In the genomic region with DNA sequence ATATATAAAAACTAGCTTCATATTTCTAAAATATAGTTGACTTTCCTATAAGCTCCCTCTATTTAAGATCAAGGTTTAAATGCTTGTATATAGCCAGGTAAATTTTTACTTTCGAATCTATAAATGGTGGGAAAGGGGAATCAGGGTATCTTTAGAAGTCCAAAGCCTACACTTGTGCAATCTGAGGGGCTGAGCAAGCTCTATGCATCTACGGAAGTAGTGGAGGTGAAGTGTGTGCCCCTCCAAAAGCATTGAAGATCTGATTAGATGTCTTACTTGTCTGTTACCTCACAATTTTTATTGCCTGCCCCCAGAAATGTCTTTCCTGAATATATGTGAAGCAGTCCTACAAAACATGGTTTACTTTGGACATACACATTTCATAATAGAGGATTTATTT, we compare ENCODE assay signal across 9 cellular contexts. TPM values are rescaled to one million over a fixed set of nuclear protein-coding genes. Genes with fewer than 3 reads are reported as not detected.
DNase-seq lines count a peak whose midpoint lies in the region; ATAC-seq and TF ChIP-seq lines count a peak whose summit lies in the region.
"Had no signal": no experiment of that assay in that cellular context is flagged by ENCODE, and none has a peak within 500 bp of the region (broad histone marks: within the 10 kb centered on the region; RNA-seq: fewer than 3 reads in every experiment).

No MANE protein-coding gene starts in this region.

- H3K27me3 ChIP-seq in heart left ventricle (no peaks in the 10 kb centered on the region), lower lobe of right lung (ENCODE audit: low read depth) (no peaks in the 10 kb centered on the region), upper lobe of right lung (no peaks in the 10 kb centered on the region)

- H3K9me3 ChIP-seq in heart left ventricle (no peaks in the 10 kb centered on the region), lower lobe of right lung (no peaks in the 10 kb centered on the region), upper lobe of right lung (no peaks in the 10 kb centered on the region)

- H3K4me3 Mint-ChIP-seq in activated naive CD8-positive, alpha-beta T cell treated with anti-CD3 and anti-CD28 coated beads, Interleukin-2, amount 10 ng/mL, durations not matched to agents 7 days and 5 days = peak overlapping the region; percentile 97

- H3K27me3 Mint-ChIP-seq in activated naive CD8-positive, alpha-beta T cell treated with anti-CD3 and anti-CD28 coated beads, Interleukin-2, amount 10 ng/mL, durations not matched to agents 7 days and 5 days = no peaks in the 10 kb centered on the region

- POLR2A ChIA-PET in activated naive CD8-positive, alpha-beta T cell treated with anti-CD3 and anti-CD28 coated beads, Interleukin-2, amount 10 ng/mL, durations not matched to agents 7 days and 5 days (lab: Charles Lee) = interaction anchor here (0.9 to 3.6 kb wide), 2 partner anchors 62 to 506 kb away, joined by 3 to 10 read pairs; partner anchors contain the start of gene GATAD1

- no peak overlapping the region for H3K27ac Mint-ChIP-seq in activated naive CD8-positive, alpha-beta T cell treated with anti-CD3 and anti-CD28 coated beads, Interleukin-2, amount 10 ng/mL, durations not matched to agents 7 days and 5 days

- H3K36me3 ChIP-seq in heart left ventricle (no peaks in the 10 kb centered on the region), lower lobe of right lung (no peaks in the 10 kb centered on the region), upper lobe of right lung (no peaks in the 10 kb centered on the region)

- no peak for TF ChIP-seq POLR2A in heart left ventricle (IDR thresholded peaks at IDR 0.05)

- peaks cover 12% of the 10 kb centered on the region for H3K36me3 Mint-ChIP-seq in activated naive CD8-positive, alpha-beta T cell treated with anti-CD3 and anti-CD28 coated beads, Interleukin-2, amount 10 ng/mL, durations not matched to agents 7 days and 5 days

- H3K9me3 Mint-ChIP-seq in activated naive CD8-positive, alpha-beta T cell treated with anti-CD3 and anti-CD28 coated beads, Interleukin-2, amount 10 ng/mL, durations not matched to agents 7 days and 5 days = no peaks in the 10 kb centered on the region

- no peak for TF ChIP-seq CTCF in heart left ventricle (IDR thresholded peaks at IDR 0.05)
- TF ChIP-seq CTCF in lower lobe of right lung (IDR thresholded peaks at IDR 0.05) = no peak
- TF ChIP-seq CTCF in upper lobe of right lung (IDR thresholded peaks at IDR 0.05) = no peak

- intact Hi-C loops in heart left ventricle (cut with DNase I) = loop anchor here in 4 of 10 donors (5.0 to 10.0 kb wide), 4 partner anchors 58 to 190 kb away; partner anchors contain the start of genes MTERF1 (in 2 of the 4) and CYP51A1 (in 1 of the 4)
- intact Hi-C loops in left ventricle myocardium superior (cut with micrococcal nuclease) = no loop called here
- intact Hi-C loops in lower lobe of right lung (cut with DNase I) = no loop called here
- intact Hi-C loops in upper lobe of right lung (cut with DNase I) = no loop called here

- ATAC-seq in heart left ventricle (no peak), left ventricle myocardium superior (no peak), lower lobe of right lung (no peak), upper lobe of right lung (no peak), GM21825 (IDR thresholded peaks at IDR 0.05; ENCODE audit: unreplicated experiment) (no peak)
- no peak for ATAC-seq in activated naive CD8-positive, alpha-beta T cell treated with anti-CD3 and anti-CD28 coated beads, Interleukin-2, amount 10 ng/mL, durations not matched to agents 7 days and 5 days (ENCODE audit: low read depth)

- DNase-seq in heart left ventricle (no peak), left ventricle myocardium superior (no peak), lower lobe of right lung (no peak), upper lobe of right lung (no peak), globus pallidus (ENCODE audit: low spot score) (no peak)
- DNase-seq in activated naive CD8-positive, alpha-beta T cell treated with anti-CD3 and anti-CD28 coated beads, Interleukin-2, amount 10 ng/mL, durations not matched to agents 7 days and 5 days = no peak
- no peak for DNase-seq in stimulated activated CD4-positive, alpha-beta T cell treated with anti-CD3 and anti-CD28 coated beads, Interleukin-4, amount 100 ng/mL, for 4 hours
- DNase-seq: NCI-H345 had no signal

- 40 to 58% (median 48%) methylated on average over 2 of the region's 2 CpGs for WGBS in heart left ventricle, 4 donors

- H3K4me1 ChIP-seq in heart left ventricle (peaks cover 0 to 40% (median 25%) of the 10 kb centered on the region in 12 donors), lower lobe of right lung (peaks cover 52% of the 10 kb centered on the region), upper lobe of right lung (peaks cover 28% of the 10 kb centered on the region)

- H3K4me1 Mint-ChIP-seq in activated naive CD8-positive, alpha-beta T cell treated with anti-CD3 and anti-CD28 coated beads, Interleukin-2, amount 10 ng/mL, durations not matched to agents 7 days and 5 days = peaks cover 23% of the 10 kb centered on the region

- H3K4me3 ChIP-seq in heart left ventricle = peak overlapping the region in 10 of 12 donors; percentile 68 to 90 (median 78)
- peak overlapping the region; percentile 88 for H3K4me3 ChIP-seq in lower lobe of right lung
- H3K4me3 ChIP-seq in upper lobe of right lung = peak overlapping the region; percentile 95

- peak overlapping the region in 6 of 12 donors; percentile 16 to 93 (median 56) for H3K27ac ChIP-seq in heart left ventricle
- H3K27ac ChIP-seq in lower lobe of right lung = no peak overlapping the region
- no peak overlapping the region for H3K27ac ChIP-seq in upper lobe of right lung

RNA-seq across cellular contexts. Expression of gene AKAP9, which starts 1.6 kb away (rescaled TPM):
- 10 to 100 TPM; 38.2 to 58.6 (median 51.8) TPM for total RNA-seq in heart left ventricle
- 10 to 100 TPM; 13.2 to 22.3 TPM for polyA plus RNA-seq in heart left ventricle
- 55.2 TPM for total RNA-seq in left ventricle myocardium superior
- 10 to 100 TPM; 49.0 to 50.9 TPM for total RNA-seq in activated naive CD8-positive, alpha-beta T cell treated with anti-CD3 and anti-CD28 coated beads, Interleukin-2, amount 10 ng/mL, durations not matched to agents 7 days and 5 days
- total RNA-seq in lower lobe of right lung = 93.7 TPM
- 85.3 TPM for total RNA-seq in upper lobe of right lung
